10 cellular contexts compared by ENCODE assay signal in the genomic region with DNA sequence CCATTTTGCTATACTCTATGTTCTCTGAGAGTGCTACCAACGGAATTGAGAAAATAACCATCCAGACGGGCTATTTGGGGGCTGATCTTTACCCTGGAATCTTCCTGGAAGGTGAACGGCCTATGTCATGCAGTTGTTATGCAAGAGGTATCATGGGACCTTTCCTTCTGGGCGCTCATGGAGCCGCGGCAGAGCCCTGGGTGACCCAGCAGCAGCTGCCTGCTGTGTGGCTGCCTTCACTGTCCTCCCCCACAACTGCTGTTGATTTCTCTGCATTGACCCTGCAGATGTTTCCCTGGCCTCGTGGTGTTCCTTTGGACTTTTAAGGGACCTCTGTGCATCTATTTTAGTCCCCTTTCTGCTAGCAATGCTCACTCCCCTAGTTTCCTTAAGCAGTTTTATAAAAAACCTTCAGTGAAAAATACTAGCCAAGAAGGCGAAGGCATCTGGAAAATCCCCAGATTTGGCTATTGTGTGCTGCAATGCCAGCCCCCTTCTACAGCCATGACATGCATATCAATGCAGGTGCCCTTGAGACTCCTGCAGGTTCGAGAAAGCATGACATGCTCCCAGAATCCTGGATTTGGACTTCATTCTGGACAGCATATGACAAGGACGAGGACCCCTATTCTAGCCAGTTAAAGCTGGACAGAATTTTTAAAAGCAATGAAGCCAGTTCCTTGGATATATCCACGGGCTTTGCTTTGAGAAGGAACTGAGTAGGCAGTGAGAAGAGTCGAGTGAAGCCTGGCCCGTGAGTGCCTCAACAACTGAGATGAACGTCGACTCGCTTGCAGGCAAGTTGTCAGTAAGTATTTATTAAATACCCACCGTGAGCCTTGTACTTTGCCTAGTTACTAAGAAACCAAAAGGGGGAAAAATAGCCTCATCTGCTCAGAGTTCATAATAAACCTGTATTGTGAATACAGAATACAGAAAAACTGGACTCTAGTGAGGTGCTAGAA. TPM values are rescaled to one million over a fixed set of nuclear protein-coding genes. Genes with fewer than 3 reads are reported as not detected.
A peak's percentile ranks its signal among the peaks of the same experiment; 100 is the strongest.
DNase-seq lines count a peak whose midpoint lies in the region; ATAC-seq and TF ChIP-seq lines count a peak whose summit lies in the region.
"Had no signal": no experiment of that assay in that cellular context is flagged by ENCODE, and none has a peak within 500 bp of the region (broad histone marks: within the 10 kb centered on the region; RNA-seq: fewer than 3 reads in every experiment).

A gene with protein sequence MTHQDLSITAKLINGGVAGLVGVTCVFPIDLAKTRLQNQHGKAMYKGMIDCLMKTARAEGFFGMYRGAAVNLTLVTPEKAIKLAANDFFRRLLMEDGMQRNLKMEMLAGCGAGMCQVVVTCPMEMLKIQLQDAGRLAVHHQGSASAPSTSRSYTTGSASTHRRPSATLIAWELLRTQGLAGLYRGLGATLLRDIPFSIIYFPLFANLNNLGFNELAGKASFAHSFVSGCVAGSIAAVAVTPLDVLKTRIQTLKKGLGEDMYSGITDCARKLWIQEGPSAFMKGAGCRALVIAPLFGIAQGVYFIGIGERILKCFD (plus strand): TSS at position 593 of the 965 bp plus-strand sequence. CDS start 16,447 bp downstream, outside the sequence.

- TF ChIP-seq POLR2A in heart left ventricle (IDR thresholded peaks at IDR 0.05): peak in 1 of 2 donors; percentile 49

- intact Hi-C loops in heart left ventricle (cut with DNase I): loop anchor here in 5 of 10 donors (1.0 to 10.0 kb wide), 6 partner anchors 8 to 222 kb away; partner anchors contain the start of genes BCL2L13 (in 2 of the 5) and ATP6V1E1 (in 1 of the 5)

- H3K4me3 ChIP-seq in BLaER1 (no peak within 1 kb of the TSS), heart left ventricle (peak within 1 kb of the TSS in 6 of 12 donors; percentile 9 to 38 (median 28)), parathyroid adenoma (ENCODE audit: low read depth, low read length) (no peak within 1 kb of the TSS)

- H3K4me2 ChIP-seq in BLaER1 (peak within 1 kb of the TSS; percentile 71), parathyroid adenoma (ENCODE audit: low read length) (no peak within 1 kb of the TSS)

- DNase-seq in SK-N-DZ (ENCODE audit: low spot score) (peak; percentile 40), heart left ventricle (peak; percentile 55 to 84 (median 78))
- no peak for DNase-seq in activated T-cell treated with anti-CD3 and anti-CD28 coated beads, Interleukin-2, amount 50 U/mL, for 1 hour
- no peak for DNase-seq in activated CD4-positive, alpha-beta T cell treated with anti-CD3 and anti-CD28 coated beads for 4 hours
- DNase-seq: DMS79 treated with DMSO at 0.1 percent for 48 hours had no signal

- H3K9me3 ChIP-seq in BLaER1: no peaks in the 10 kb centered on the region
- H3K9me3 ChIP-seq in heart left ventricle: no peaks in the 10 kb centered on the region
- H3K9me3 ChIP-seq in parathyroid adenoma (ENCODE audit: control insufficient read depth, low read length): no peaks in the 10 kb centered on the region

- H3K27me3 ChIP-seq in BLaER1: no peaks in the 10 kb centered on the region
- H3K27me3 ChIP-seq in heart left ventricle: no peaks in the 10 kb centered on the region
- H3K27me3 ChIP-seq in parathyroid adenoma (ENCODE audit: control insufficient read depth, insufficient read depth, low read length): no peaks in the 10 kb centered on the region

- H3K9ac ChIP-seq in BLaER1 (peak within 1 kb of the TSS; percentile 6; the same call in 1 of the 2 replicates), parathyroid adenoma (no peak within 1 kb of the TSS)

- H3K4me1 ChIP-seq in BLaER1 (peaks cover 30% of the 10 kb centered on the region), heart left ventricle (peaks cover 4 to 33% (median 24%) of the 10 kb centered on the region in 12 donors), parathyroid adenoma (no peaks in the 10 kb centered on the region)

- no peaks in the 10 kb centered on the region for H3K79me2 ChIP-seq in parathyroid adenoma

- H4K20me1 ChIP-seq in BLaER1: no peaks in the 10 kb centered on the region

- H3K27ac ChIP-seq in BLaER1 (peak within 1 kb of the TSS; percentile 55), heart left ventricle (peak within 1 kb of the TSS; percentile 66 to 94 (median 87)), parathyroid adenoma (peak within 1 kb of the TSS; percentile 40)

- WGBS in heart left ventricle, 4 donors: 36 to 43% (median 39%) methylated on average over 17 of the region's 17 CpGs

- peak in 4 of 12 donors; percentile 10 to 18 (median 15) for TF ChIP-seq CTCF in heart left ventricle (IDR thresholded peaks at IDR 0.05)
- no peak for TF ChIP-seq CTCF in parathyroid adenoma (IDR thresholded peaks at IDR 0.05)

- H3K36me3 ChIP-seq in BLaER1 (no peaks in the 10 kb centered on the region), heart left ventricle (no peaks in the 10 kb centered on the region), parathyroid adenoma (ENCODE audit: control insufficient read depth, insufficient read depth, low read length) (no peaks in the 10 kb centered on the region)

- peak; percentile 86 to 92 (median 90) for ATAC-seq in heart left ventricle
- no peak for ATAC-seq in HG02610 (IDR thresholded peaks at IDR 0.05; ENCODE audit: unreplicated experiment)
- no peak for ATAC-seq in HG02852 (IDR thresholded peaks at IDR 0.05; ENCODE audit: unreplicated experiment)

- H2AFZ ChIP-seq in parathyroid adenoma: no peak within 1 kb of the TSS

RNA-seq across cellular contexts. Expression of the gene that starts here (rescaled TPM):
- polyA plus RNA-seq in SK-N-DZ (2014; cell fraction: cytosol; rRNA removed): 0.47 and 0.54 TPM in 2 replicates
- 0.57 TPM in 1 of 2 replicates, not detected in the other for polyA plus RNA-seq in SK-N-DZ (2014; cell fraction: nucleus; rRNA removed)
- total RNA-seq in heart left ventricle: 10 to 100 TPM in 1 of 9 donors, 1 to 10 TPM in 4, under 1 TPM in 4; 0.27 to 10.2 (median 1.7) TPM
- polyA plus RNA-seq in heart left ventricle: 1 to 10 TPM; 2.4 to 2.6 TPM
- total RNA-seq: glomerular endothelial cell had no signal

Comparison
In these comparisons a context has a peak if more than half of its experiments do, and no peak if none do; other contexts are left out.
1. DNase-seq: peak in SK-N-DZ (single experiment) and heart left ventricle (5 of 5); none in activated T-cell treated with anti-CD3 and anti-CD28 coated beads, Interleukin-2, amount 50 U/mL, for 1 hour (single experiment) and activated CD4-positive, alpha-beta T cell treated with anti-CD3 and anti-CD28 coated beads for 4 hours (0 of 2).
2. ATAC-seq: peak in heart left ventricle (4 of 4); none in HG02610 (single experiment) and HG02852 (single experiment).
3. Peak in every context shown above with its lines, with median percentiles within 50 percentile points of each other: H3K27ac ChIP-seq.